9 cellular contexts compared by ENCODE assay signal in the genomic region with DNA sequence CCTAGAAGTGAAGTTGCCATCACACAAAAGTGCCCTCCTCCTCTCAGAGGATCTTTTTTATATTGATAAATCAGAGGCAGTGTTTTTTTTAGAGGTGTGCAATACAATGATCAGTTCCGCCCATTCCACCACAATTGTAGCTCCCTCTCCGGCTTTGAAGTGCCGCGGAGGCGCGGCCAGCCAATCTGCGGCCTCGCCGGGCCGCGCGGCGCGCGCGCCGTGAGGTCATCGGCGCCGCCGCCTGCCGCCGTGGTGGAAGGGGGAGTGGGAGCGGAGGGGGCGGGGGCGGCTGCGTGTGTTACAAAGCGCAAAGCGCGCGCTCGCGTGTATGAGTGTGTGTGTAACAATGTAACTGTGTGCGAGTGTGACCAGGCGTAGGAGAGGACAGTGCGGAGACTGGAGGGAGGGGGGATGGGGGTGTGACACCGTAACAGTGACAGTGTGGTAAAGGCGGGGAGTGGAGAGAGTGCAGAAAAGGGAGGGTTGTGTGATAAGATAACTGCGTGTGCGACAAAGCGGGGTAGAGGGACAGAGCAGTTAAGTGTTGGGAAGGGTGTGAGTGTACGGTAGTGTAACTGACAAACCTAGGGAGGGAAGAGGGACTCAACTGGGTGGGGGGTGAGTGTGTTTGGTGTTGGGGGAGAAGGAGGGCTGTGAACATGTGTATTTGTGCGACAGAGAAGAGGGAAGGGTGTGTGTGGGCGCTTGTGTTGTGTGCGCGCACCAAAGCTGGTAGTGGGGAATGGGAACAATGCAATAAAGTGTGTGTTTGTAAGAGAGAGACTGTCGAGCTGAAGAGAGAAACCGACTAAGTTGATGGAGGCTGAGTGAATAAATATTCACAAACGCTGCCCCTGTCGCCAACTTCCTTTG. TPM values are rescaled to one million over a fixed set of nuclear protein-coding genes. Genes with fewer than 3 reads are reported as not detected.
DNase-seq lines count a peak whose midpoint lies in the region; ATAC-seq, FAIRE-seq and TF ChIP-seq lines count a peak whose summit lies in the region.
"Had no signal": no experiment of that assay in that cellular context is flagged by ENCODE, and none has a peak within 500 bp of the region (broad histone marks: within the 10 kb centered on the region; RNA-seq: fewer than 3 reads in every experiment).

A gene (minus strand): TSS at position 108 of the 873 bp plus-strand sequence. CDS start 88 bp downstream, at position 20.

- WGBS in spleen, 5 donors = 4 to 7% (median 6%) methylated on average over 48 to 50 of the region's 50 CpGs

- peaks cover 8% of the 10 kb centered on the region for H3K9me3 Mint-ChIP-seq in activated CD8-positive, alpha-beta T cell treated with anti-CD3 and anti-CD28 coated beads for 36 hours

- intact Hi-C loops in activated CD8-positive, alpha-beta T cell treated with anti-CD3 and anti-CD28 coated beads for 36 hours (cut with micrococcal nuclease) = loop anchor here (10.0 kb wide), 1 partner anchor 468 kb away; no protein-coding TSS in a partner anchor
- intact Hi-C loops in left ventricle myocardium inferior (cut with micrococcal nuclease) = no loop called here
- intact Hi-C loops in spleen (cut with DNase I; ENCODE audit: low total_unique reads) = no loop called here
- intact Hi-C loops in kidney (cut with DNase I) = no loop called here

- no peak for FAIRE-seq in kidney (lab: Jason Lieb, UNC)

- no peak within 1 kb of the TSS for H3K27ac Mint-ChIP-seq in activated CD8-positive, alpha-beta T cell treated with anti-CD3 and anti-CD28 coated beads for 36 hours

- no peak for TF ChIP-seq POLR2A in spleen (IDR thresholded peaks at IDR 0.05)

- H3K4me3 ChIP-seq in left ventricle myocardium inferior (peak within 1 kb of the TSS; percentile 59), spleen (peak within 1 kb of the TSS in 7 of 8 donors; percentile 5 to 59 (median 22)), kidney (ENCODE audit: low read length in 2 of 2) (peak within 1 kb of the TSS in 1 of 2 donors; percentile 17)
- H3K4me3 ChIP-seq: BLaER1 had no signal

- peaks cover 15% of the 10 kb centered on the region for H3K4me1 Mint-ChIP-seq in activated CD8-positive, alpha-beta T cell treated with anti-CD3 and anti-CD28 coated beads for 36 hours (ENCODE audit: low read depth)

- DNase-seq in NCI-H524 (lab: John Stamatoyannopoulos, UW) = peak; percentile 40 to 62
- no peak for DNase-seq in NCI-H524 treated with DMSO at 0.1 percent for 48 hours (lab: John Stamatoyannopoulos, UW)
- DNase-seq in NCI-H146 (lab: John Stamatoyannopoulos, UW) = peak; percentile 77
- peak; percentile 40 for DNase-seq in activated CD8-positive, alpha-beta T cell treated with anti-CD3 and anti-CD28 coated beads for 36 hours
- no peak for DNase-seq in left ventricle myocardium inferior
- no peak for DNase-seq in spleen
- DNase-seq in kidney = no peak

- no peaks in the 10 kb centered on the region for H3K36me3 ChIP-seq in left ventricle myocardium inferior
- no peaks in the 10 kb centered on the region for H3K36me3 ChIP-seq in spleen
- no peaks in the 10 kb centered on the region for H3K36me3 ChIP-seq in kidney (ENCODE audit: control insufficient read depth in 1 of 2, insufficient read depth in 2 of 2, low read length in 2 of 2)
- H3K36me3 ChIP-seq: BLaER1 had no signal

- POLR2A ChIA-PET in activated CD8-positive, alpha-beta T cell treated with anti-CD3 and anti-CD28 coated beads for 36 hours (lab: Charles Lee) = interaction anchor here (0.6 kb wide), 1 partner anchor 506 kb away, joined by 3 read pairs; no protein-coding TSS in a partner anchor

- no peaks in the 10 kb centered on the region for H3K9me3 ChIP-seq in left ventricle myocardium inferior (replicated peaks)
- peaks cover 0 to 18% (median 0%) of the 10 kb centered on the region in 8 donors for H3K9me3 ChIP-seq in spleen
- peaks cover 0 to 4% of the 10 kb centered on the region in 2 donors for H3K9me3 ChIP-seq in kidney (ENCODE audit: control insufficient read depth in 1 of 2, low read length in 2 of 2)

- no peak within 1 kb of the TSS for H3K27ac ChIP-seq in left ventricle myocardium inferior (replicated peaks)
- H3K27ac ChIP-seq in spleen = no peak within 1 kb of the TSS
- H3K27ac ChIP-seq in kidney (ENCODE audit: low read depth in 2 of 2, low read length in 2 of 2) = no peak within 1 kb of the TSS
- H3K27ac ChIP-seq: BLaER1 had no signal

- peaks cover 100% of the 10 kb centered on the region for H3K27me3 ChIP-seq in left ventricle myocardium inferior (ENCODE audit: low read depth)
- H3K27me3 ChIP-seq in spleen (replicated peaks in 1 of 7) = peaks cover 23 to 100% (median 99%) of the 10 kb centered on the region in 7 donors

- CTCF ChIA-PET in activated CD8-positive, alpha-beta T cell treated with anti-CD3 and anti-CD28 coated beads for 36 hours (lab: Charles Lee) = no interaction called here

- H3K27me3 Mint-ChIP-seq in activated CD8-positive, alpha-beta T cell treated with anti-CD3 and anti-CD28 coated beads for 36 hours = peaks cover 75% of the 10 kb centered on the region

- TF ChIP-seq CTCF in activated CD8-positive, alpha-beta T cell treated with anti-CD3 and anti-CD28 coated beads for 36 hours (IDR thresholded peaks at IDR 0.05) = no peak
- no peak for TF ChIP-seq CTCF in left ventricle myocardium inferior (IDR thresholded peaks at IDR 0.05; ENCODE audit: borderline replicate concordance)
- no peak for TF ChIP-seq CTCF in spleen (IDR thresholded peaks at IDR 0.05 in 8 of 11, conservative IDR thresholded peaks at IDR 0.05 in 3 of 11)
- TF ChIP-seq CTCF in kidney (IDR thresholded peaks at IDR 0.05; ENCODE audit: borderline replicate concordance, extremely low read depth, insufficient read depth) = no peak

- H3K4me1 ChIP-seq in left ventricle myocardium inferior (peaks cover 43% of the 10 kb centered on the region), spleen (peaks cover 7 to 50% (median 40%) of the 10 kb centered on the region in 6 donors), kidney (ENCODE audit: control insufficient read depth in 1 of 2, insufficient read depth in 1 of 2, low read depth in 1 of 2, low read length in 2 of 2) (peaks cover 0 to 2% of the 10 kb centered on the region in 2 donors)
- H3K4me1 ChIP-seq: BLaER1 had no signal

- ATAC-seq in activated CD8-positive, alpha-beta T cell treated with anti-CD3 and anti-CD28 coated beads for 36 hours = peak; percentile 59
- no peak for ATAC-seq in HG03175 (IDR thresholded peaks at IDR 0.05; ENCODE audit: unreplicated experiment)

- no peak within 1 kb of the TSS for H3K9ac ChIP-seq in kidney (ENCODE audit: low read length in 2 of 2)
- H3K9ac ChIP-seq: BLaER1 had no signal

- peaks cover 4% of the 10 kb centered on the region for H3K36me3 Mint-ChIP-seq in activated CD8-positive, alpha-beta T cell treated with anti-CD3 and anti-CD28 coated beads for 36 hours (ENCODE audit: low read depth)

- H3K4me3 Mint-ChIP-seq in activated CD8-positive, alpha-beta T cell treated with anti-CD3 and anti-CD28 coated beads for 36 hours = peak within 1 kb of the TSS; percentile 58

RNA-seq across cellular contexts. Expression of the gene that starts here (rescaled TPM):
- not detected for total RNA-seq in activated CD8-positive, alpha-beta T cell treated with anti-CD3 and anti-CD28 coated beads for 36 hours
- total RNA-seq in left ventricle myocardium inferior = not detected
- total RNA-seq in spleen = not detected
- polyA plus RNA-seq in spleen = not detected
- total RNA-seq in kidney = not detected
- not detected for polyA plus RNA-seq in kidney (ENCODE audit: insufficient read depth, low read depth, low replicate concordance)

Comparison
In these comparisons a context has a peak if more than half of its experiments do, and no peak if none do; other contexts are left out.
1. DNase-seq: peak in NCI-H524 (2 of 2) and NCI-H146 (single experiment); none in NCI-H524 treated with DMSO at 0.1 percent for 48 hours (single experiment), left ventricle myocardium inferior (single experiment), spleen (single experiment) and kidney (single experiment).
2. Peak in DNase-seq and ATAC-seq in activated CD8-positive, alpha-beta T cell treated with anti-CD3 and anti-CD28 coated beads for 36 hours; RNA of the gene not detected or under 1 TPM.